ENCODE assay signal across 21 cellular contexts in the genomic region with DNA sequence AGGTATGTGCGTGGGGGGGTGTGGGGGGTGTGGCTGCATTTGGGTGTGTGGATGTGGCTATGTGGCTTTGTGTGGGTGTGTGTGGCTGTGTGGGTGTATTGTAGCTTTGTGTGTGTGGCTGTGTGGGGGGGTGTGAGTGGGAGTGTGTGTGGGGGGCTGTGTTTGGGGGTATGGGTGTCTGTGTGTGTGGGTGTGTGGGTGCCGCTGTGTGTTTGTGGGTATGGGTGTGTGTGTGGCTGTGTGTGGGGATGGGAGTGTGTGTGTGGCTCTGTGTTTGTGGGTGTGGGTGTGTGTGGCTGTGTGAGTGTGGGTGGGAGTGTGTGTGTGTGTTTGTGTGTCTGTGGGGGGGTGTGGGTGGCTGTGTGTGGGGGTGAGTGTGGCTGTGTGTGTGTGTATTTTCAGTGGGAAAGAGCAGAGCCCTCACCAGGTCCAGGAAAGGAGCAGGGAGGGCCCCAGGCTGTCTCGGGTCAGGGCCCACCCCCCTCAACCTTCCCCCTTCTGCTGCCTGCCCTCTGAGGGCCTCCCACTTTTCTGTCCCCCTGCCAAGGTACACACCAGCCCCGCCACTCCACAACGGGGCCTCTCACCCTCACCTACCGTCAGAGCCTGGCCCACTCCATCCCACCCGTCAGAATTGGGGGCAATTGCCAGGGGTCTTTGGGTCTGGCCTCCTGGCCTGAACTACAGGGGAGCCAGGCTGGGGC. TPM values are rescaled to one million over a fixed set of nuclear protein-coding genes. Genes with fewer than 3 reads are reported as not detected.
"Had no signal": no experiment of that assay in that cellular context is flagged by ENCODE, and none has a peak within 500 bp of the region (broad histone marks: within the 10 kb centered on the region; RNA-seq: fewer than 3 reads in every experiment).

No MANE protein-coding gene starts in this region.

- H3K36me3 Mint-ChIP-seq: activated naive CD4-positive, alpha-beta T cell treated with anti-CD3 and anti-CD28 coated beads, Interleukin-2, amount 50 U/mL, for 24 hours had no signal

- H3K9me3 Mint-ChIP-seq: activated B cell treated with CpG ODN at 0.5 μM for 24 hours; activated naive CD4-positive, alpha-beta T cell treated with anti-CD3 and anti-CD28 coated beads, Interleukin-2, amount 50 U/mL, for 24 hours; nephron progenitor cell; stimulated activated naive CD8-positive, alpha-beta T cell treated with anti-CD3 and anti-CD28 coated beads, Interleukin-15, Interleukin-2, amounts not matched to agents 100 ng/mL and 50 ng/mL, for 24 hours; T-helper 2 cell treated with Interferon-gamma antibody and Interleukin-4, amounts not matched to agents 5 μg/mL and 100 μg/mL, for 36 hours had no signal

- H3K36me3 ChIP-seq: ascending aorta, breast epithelium, transverse colon, uterus had no signal

- H3K9me3 ChIP-seq: ascending aorta, breast epithelium, transverse colon, uterus had no signal

- H3K27ac ChIP-seq: ascending aorta, coronary artery, transverse colon, uterus had no signal

- H3K4me1 ChIP-seq: breast epithelium had no signal

- DNase-seq: activated B cell treated with CpG ODN at 0.5 μM for 24 hours; activated CD8-positive, alpha-beta memory T cell treated with anti-CD3 and anti-CD28 coated beads for 24 hours; activated CD8-positive, alpha-beta memory T cell treated with anti-CD3 and anti-CD28 coated beads, Interleukin-2, amount 50 U/mL, for 48 hours; activated effector memory CD4-positive, alpha-beta T cell treated with anti-CD3 and anti-CD28 coated beads, Interleukin-2, amount 50 U/mL, for 16 hours; activated T-cell treated with anti-CD3 and anti-CD28 coated beads, Interleukin-2, amount 50 U/mL, for 48 hours; kidney; midbrain; nephron progenitor cell; stimulated activated CD4-positive, alpha-beta T cell treated with anti-CD3 and anti-CD28 coated beads, Interleukin-12 subunit alpha, Interleukin-12 subunit beta, amount 100 ng/mL, for 4 hours; stimulated activated CD4-positive, alpha-beta T cell treated with anti-CD3 and anti-CD28 coated beads, Interleukin-2, amount 100 ng/mL, for 24 hours; transverse colon; uterus had no signal

- ATAC-seq: left lobe of liver had no signal

- H3K27ac Mint-ChIP-seq: activated B cell treated with CpG ODN at 0.5 μM for 24 hours; nephron progenitor cell; progenitor cell of endocrine pancreas; stimulated activated naive CD8-positive, alpha-beta T cell treated with anti-CD3 and anti-CD28 coated beads, Interleukin-15, Interleukin-2, amounts not matched to agents 100 ng/mL and 50 ng/mL, for 24 hours; T-helper 2 cell treated with Interferon-gamma antibody and Interleukin-4, amounts not matched to agents 5 μg/mL and 100 μg/mL, for 36 hours had no signal

- H3K4me3 ChIP-seq: coronary artery, lung, transverse colon, uterus had no signal

- H3K27me3 ChIP-seq: ascending aorta, breast epithelium had no signal

- H3K4me3 Mint-ChIP-seq: T-helper 2 cell treated with Interferon-gamma antibody and Interleukin-4, amounts not matched to agents 5 μg/mL and 100 μg/mL, for 36 hours had no signal

RNA-seq across cellular contexts. Expression of a gene that starts 43.1 kb away (rescaled TPM):
- total RNA-seq: activated B cell treated with CpG ODN at 0.5 μM for 24 hours, ascending aorta, left lobe of liver, transverse colon had no signal
